In the genomic region with DNA sequence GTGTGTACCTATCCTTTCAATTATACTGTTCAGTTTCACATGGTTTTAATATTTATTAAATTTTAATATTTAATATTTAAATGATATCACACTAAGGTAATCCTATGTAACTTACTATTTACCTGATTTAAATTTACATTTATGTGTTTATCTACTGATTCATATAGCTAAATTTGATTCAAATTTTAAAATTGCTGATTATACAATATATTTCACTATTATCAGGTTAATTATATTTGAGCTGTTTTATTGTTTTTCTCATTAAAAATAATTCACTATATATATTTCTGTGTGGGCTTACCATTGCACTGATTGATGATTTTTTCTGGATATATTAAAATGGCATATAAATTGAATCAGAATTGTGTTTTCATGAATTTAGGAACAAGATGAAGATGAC, we compare ENCODE assay signal across 30 cellular contexts.
"Had no signal": no experiment of that assay in that cellular context is flagged by ENCODE, and none has a peak within 500 bp of the region (broad histone marks: within the 10 kb centered on the region; RNA-seq: fewer than 3 reads in every experiment).

No MANE protein-coding gene starts in this region.

- H3K27me3 ChIP-seq: ascending aorta, breast epithelium, cardiac muscle cell, dorsolateral prefrontal cortex, esophagus squamous epithelium had no signal

- H3K36me3 ChIP-seq: ascending aorta, cardiac muscle cell, esophagus squamous epithelium, WERI-Rb-1 had no signal

- H3K4me1 ChIP-seq: ascending aorta, breast epithelium, esophagus squamous epithelium had no signal

- H3K27ac ChIP-seq: ascending aorta, breast epithelium, cardiac muscle cell, coronary artery, dorsolateral prefrontal cortex, epithelial cell of prostate, esophagus squamous epithelium, WERI-Rb-1 had no signal

- H3K4me3 ChIP-seq: ascending aorta, breast epithelium, cardiac muscle cell, coronary artery, dorsolateral prefrontal cortex, esophagus squamous epithelium had no signal

- FAIRE-seq: endothelial cell of umbilical vein had no signal

- DNase-seq: activated B cell treated with CpG ODN at 0.5 μM for 24 hours; activated CD4-positive, alpha-beta memory T cell treated with anti-CD3 and anti-CD28 coated beads for 36 hours; activated CD4-positive, alpha-beta T cell treated with anti-CD3 and anti-CD28 coated beads for 48 hours; activated CD8-positive, alpha-beta memory T cell treated with anti-CD3 and anti-CD28 coated beads, Interleukin-2, amount 10 ng/mL, durations not matched to agents 7 days and 5 days; activated CD8-positive, alpha-beta memory T cell treated with anti-CD3 and anti-CD28 coated beads, Interleukin-2, amount 50 U/mL, for 4 hours; activated CD8-positive, alpha-beta T cell treated with anti-CD3 and anti-CD28 coated beads, Interleukin-2, amount 10 ng/mL, durations not matched to agents 7 days and 5 days; activated effector memory CD4-positive, alpha-beta T cell treated with anti-CD3 and anti-CD28 coated beads, Interleukin-2, amount 50 U/mL, for 16 hours; activated naive CD4-positive, alpha-beta T cell; activated naive CD4-positive, alpha-beta T cell treated with anti-CD3 and anti-CD28 coated beads, Interleukin-2, amount 10 ng/mL, durations not matched to agents 7 days and 5 days; activated naive CD8-positive, alpha-beta T cell treated with anti-CD3 and anti-CD28 coated beads, Interleukin-2, amount 10 ng/mL, durations not matched to agents 7 days and 5 days; activated T-cell treated with anti-CD3 and anti-CD28 coated beads, Interleukin-2, amount 50 U/mL, for 1 hour; activated T-cell treated with anti-CD3 and anti-CD28 coated beads, Interleukin-2, amount 50 U/mL, for 48 hours; dorsolateral prefrontal cortex; effector CD4-positive, alpha-beta T cell; effector memory CD8-positive, alpha-beta T cell; esophagus squamous epithelium; foreskin melanocyte; head of caudate nucleus; T-helper 1 cell; T-helper 17 cell; T1000; WERI-Rb-1 had no signal

- H3K9me3 ChIP-seq: ascending aorta, breast epithelium had no signal

- ATAC-seq: activated CD4-positive, CD25-positive, alpha-beta regulatory T cell treated with anti-CD3 and anti-CD28 coated beads, Interleukin-2, amount 50 U/mL, for 24 hours; activated CD8-positive, alpha-beta memory T cell treated with anti-CD3 and anti-CD28 coated beads, Interleukin-2, amount 10 ng/mL, durations not matched to agents 7 days and 5 days; activated CD8-positive, alpha-beta T cell treated with anti-CD3 and anti-CD28 coated beads, Interleukin-2, amount 10 ng/mL, durations not matched to agents 7 days and 5 days; activated naive CD4-positive, alpha-beta T cell treated with anti-CD3 and anti-CD28 coated beads, Interleukin-2, amount 50 U/mL, for 72 hours; effector memory CD8-positive, alpha-beta T cell; T-helper 17 cell had no signal
